In genomic region chr1:221204055-221204833, GRCh38 we compare ENCODE assay signal across 13 cellular contexts.
A peak's percentile ranks its signal among the peaks of the same experiment; 100 is the strongest.
DNase-seq lines count a peak whose midpoint lies in the region; ATAC-seq and TF ChIP-seq lines count a peak whose summit lies in the region.
"Had no signal": no experiment of that assay in that cellular context is flagged by ENCODE, and none has a peak within 500 bp of the region (broad histone marks: within the 10 kb centered on the region; RNA-seq: fewer than 3 reads in every experiment).

No MANE protein-coding gene starts in this region.

- intact Hi-C loops in Right ventricle myocardium superior (cut with DNase I): loop anchor here (2.0 kb wide), 1 partner anchor 327 kb away; no protein-coding TSS in a partner anchor

- TF ChIP-seq CTCF in AG09319 (IDR thresholded peaks at IDR 0.05; ENCODE audit: low read depth, low read length): no peak
- no peak for TF ChIP-seq CTCF in GM20000 (IDR thresholded peaks at IDR 0.05; ENCODE audit: extremely low read depth, missing control alignments)

- no peaks in the 10 kb centered on the region for H3K36me3 ChIP-seq in adipocyte (ENCODE audit: control insufficient read depth, insufficient read depth, low read length, severe bottlenecking)
- no peaks in the 10 kb centered on the region for H3K36me3 ChIP-seq in muscle layer of colon (ENCODE audit: insufficient read depth, low read length)

- no peaks in the 10 kb centered on the region for H3K27me3 ChIP-seq in adipocyte (replicated peaks; ENCODE audit: control insufficient read depth, insufficient read depth, low read length)
- H3K27me3 ChIP-seq in muscle layer of colon (ENCODE audit: control insufficient read depth in 1 of 2, insufficient read depth in 2 of 2, low read length in 2 of 2): no peaks in the 10 kb centered on the region

- peak; percentile 90 for ATAC-seq in Right ventricle myocardium superior (ENCODE audit: poor library complexity)
- no peak for ATAC-seq in HG02852 (IDR thresholded peaks at IDR 0.05; ENCODE audit: unreplicated experiment)
- ATAC-seq: activated CD8-positive, alpha-beta memory T cell treated with anti-CD3 and anti-CD28 coated beads, Interleukin-2, amount 10 ng/mL, durations not matched to agents 7 days and 5 days; left colon had no signal

- DNase-seq in AG09319 (ENCODE audit: extremely low read depth, low read depth) (peak; percentile 11), adipocyte (ENCODE audit: low read depth) (peak; percentile 18), Right ventricle myocardium superior (no peak), GM20000 (ENCODE audit: low spot score) (no peak), NCI-H2171 treated with DMSO at 0.1 percent for 48 hours (lab: John Stamatoyannopoulos, UW) (no peak), MV-4-11 (lab: John Stamatoyannopoulos, UW) (no peak)
- DNase-seq: NCI-H2227 treated with DMSO at 0.1 percent for 48 hours had no signal

- H3K4me1 ChIP-seq in adipocyte (ENCODE audit: control insufficient read depth, insufficient read depth, low read length) (peaks cover 16% of the 10 kb centered on the region), muscle layer of colon (ENCODE audit: insufficient read depth, low read length) (peaks cover 14% of the 10 kb centered on the region)

- H3K4me3 ChIP-seq in adipocyte (ENCODE audit: low read length) (no peak overlapping the region), muscle layer of colon (ENCODE audit: low read depth in 1 of 2, low read length in 2 of 2) (no peak overlapping the region)
- H3K4me3 ChIP-seq: A549, mucosa of descending colon had no signal

- no peaks in the 10 kb centered on the region for H3K9me3 ChIP-seq in adipocyte (ENCODE audit: control insufficient read depth, low read length)
- H3K9me3 ChIP-seq in muscle layer of colon (ENCODE audit: low read length): no peaks in the 10 kb centered on the region
- H3K9me3 ChIP-seq: A549, mucosa of descending colon had no signal

- H3K9ac ChIP-seq in adipocyte (ENCODE audit: low read length) (no peak overlapping the region), muscle layer of colon (ENCODE audit: low read length) (no peak overlapping the region)

- peak overlapping the region; percentile 13 for H3K27ac ChIP-seq in muscle layer of colon (ENCODE audit: low read depth, low read length)

Comparison
In these comparisons a context has a peak if more than half of its experiments do, and no peak if none do; other contexts are left out.
1. DNase-seq: peak in AG09319 (single experiment) and adipocyte (single experiment); none in Right ventricle myocardium superior (single experiment), GM20000 (single experiment), NCI-H2171 treated with DMSO at 0.1 percent for 48 hours (single experiment) and MV-4-11 (single experiment).